ENCODE assay signal across 7 cellular contexts in genomic region chr5:90709323-90710148, GRCh38.
A peak's percentile ranks its signal among the peaks of the same experiment; 100 is the strongest.
DNase-seq lines count a peak whose midpoint lies in the region; ATAC-seq and TF ChIP-seq lines count a peak whose summit lies in the region.

No MANE protein-coding gene starts in this region.

- H3K9me3 ChIP-seq in T-helper 17 cell (ENCODE audit: control insufficient read depth, low read length, poor library complexity, severe bottlenecking): no peaks in the 10 kb centered on the region

- peak; percentile 48 for DNase-seq in Daoy (ENCODE audit: low read depth)
- DNase-seq in HS-27A (ENCODE audit: low read depth): peak; percentile 1
- peak; percentile 33 for DNase-seq in fibroblast of villous mesenchyme (ENCODE audit: low read depth)
- DNase-seq in progenitor cell of endocrine pancreas (ENCODE audit: low spot score, unreplicated experiment): peak; percentile 10
- no peak for DNase-seq in T-helper 17 cell

- ATAC-seq in GM19395 (IDR thresholded peaks at IDR 0.05; ENCODE audit: unreplicated experiment) (peak; percentile 82), SK-N-SH treated with all-trans-retinoic acid at 6 μM for 48 hours (peak; percentile 93), T-helper 17 cell (no peak)

- peaks cover 6% of the 10 kb centered on the region for H3K4me1 Mint-ChIP-seq in progenitor cell of endocrine pancreas (ENCODE audit: low read depth)
- H3K4me1 Mint-ChIP-seq in T-helper 17 cell: no peaks in the 10 kb centered on the region

- no peak overlapping the region for H3K4me3 ChIP-seq in fibroblast of villous mesenchyme (ENCODE audit: low read depth, low read length)

- peak overlapping the region; percentile 5 for H3K27ac Mint-ChIP-seq in progenitor cell of endocrine pancreas
- no peak overlapping the region for H3K27ac Mint-ChIP-seq in T-helper 17 cell

- TF ChIP-seq CTCF in fibroblast of villous mesenchyme (IDR thresholded peaks at IDR 0.05; ENCODE audit: insufficient read depth, low read depth, low read length) (peak; percentile 79), progenitor cell of endocrine pancreas (IDR thresholded peaks at IDR 0.05; ENCODE audit: unreplicated experiment) (peak; percentile 78)

- H3K9me3 Mint-ChIP-seq in progenitor cell of endocrine pancreas (ENCODE audit: low read depth): no peaks in the 10 kb centered on the region

- no peak overlapping the region for H3K4me3 Mint-ChIP-seq in progenitor cell of endocrine pancreas (ENCODE audit: low read depth)
- H3K4me3 Mint-ChIP-seq in T-helper 17 cell: no peak overlapping the region

- peaks cover 11% of the 10 kb centered on the region for H3K36me3 Mint-ChIP-seq in progenitor cell of endocrine pancreas (ENCODE audit: insufficient read depth)
- H3K36me3 Mint-ChIP-seq in T-helper 17 cell (ENCODE audit: low read depth): no peaks in the 10 kb centered on the region

- H3K27me3 Mint-ChIP-seq in progenitor cell of endocrine pancreas (no peaks in the 10 kb centered on the region), T-helper 17 cell (peaks cover 18% of the 10 kb centered on the region)

TF ChIP-seq in SK-N-SH treated with all-trans-retinoic acid at 6 μM for 48 hours, 23 proteins besides CTCF, POLR2A, EP300 and RAD21:
- TF ChIP-seq PPARA (CRISPR knock-in tag; IDR thresholded peaks at IDR 0.05; ENCODE audit: borderline replicate concordance): no peak
- TF ChIP-seq TCF4 (CRISPR knock-in tag; IDR thresholded peaks at IDR 0.05; ENCODE audit: borderline replicate concordance): no peak
- TF ChIP-seq OSR1 (CRISPR knock-in tag; IDR thresholded peaks at IDR 0.05): no peak
- TF ChIP-seq TOX (CRISPR knock-in tag; IDR thresholded peaks at IDR 0.05; ENCODE audit: borderline replicate concordance): no peak
- no peak for TF ChIP-seq GLIS3 (CRISPR knock-in tag; IDR thresholded peaks at IDR 0.05)
- no peak for TF ChIP-seq POU6F1 (CRISPR knock-in tag; IDR thresholded peaks at IDR 0.05; ENCODE audit: borderline replicate concordance, low read depth)
- no peak for TF ChIP-seq RARB (CRISPR knock-in tag; IDR thresholded peaks at IDR 0.05)
TF ChIP-seq in SK-N-SH treated with all-trans-retinoic acid at 6 μM for 48 hours: peak in this region for 0.

Comparison
In these comparisons a context has a peak if more than half of its experiments do, and no peak if none do; other contexts are left out.
1. DNase-seq: peak in Daoy (single experiment), HS-27A (single experiment), fibroblast of villous mesenchyme (single experiment) and progenitor cell of endocrine pancreas (single experiment); none in T-helper 17 cell (0 of 3).